ENCODE assay signal across 21 cellular contexts in the genomic region with DNA sequence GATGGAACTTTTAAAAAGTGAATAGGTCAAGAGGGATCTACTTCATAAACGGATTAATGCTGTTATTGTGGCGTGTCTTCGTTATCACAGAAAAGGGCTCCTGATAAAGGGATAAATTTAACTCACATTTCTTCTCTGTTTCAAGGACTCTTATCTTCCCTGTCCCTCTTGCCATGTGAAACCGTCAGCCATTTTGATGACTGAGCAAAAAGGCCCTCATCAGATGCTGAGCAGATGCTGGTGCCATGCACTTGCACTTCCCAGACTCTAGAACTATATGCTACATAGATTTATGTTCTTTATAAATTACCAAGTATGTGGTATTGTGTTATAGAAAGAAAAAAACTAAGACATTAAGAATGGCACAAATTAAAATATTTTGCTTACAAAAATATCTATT.
"Had no signal": no experiment of that assay in that cellular context is flagged by ENCODE, and none has a peak within 500 bp of the region (broad histone marks: within the 10 kb centered on the region; RNA-seq: fewer than 3 reads in every experiment).

No MANE protein-coding gene starts in this region.

- H3K36me3 Mint-ChIP-seq: activated naive CD8-positive, alpha-beta T cell treated with anti-CD3 and anti-CD28 coated beads, Interleukin-2, amount 10 ng/mL, durations not matched to agents 7 days and 5 days had no signal

- H3K9me3 ChIP-seq: adrenal gland had no signal

- H3K27ac Mint-ChIP-seq: activated CD8-positive, alpha-beta T cell treated with anti-CD3 and anti-CD28 coated beads, Interleukin-2, amount 10 ng/mL, durations not matched to agents 7 days and 5 days; activated naive CD8-positive, alpha-beta T cell treated with anti-CD3 and anti-CD28 coated beads, Interleukin-2, amount 10 ng/mL, durations not matched to agents 7 days and 5 days; WTC11 had no signal

- H3K4me1 ChIP-seq: adrenal gland had no signal

- H3K4me1 Mint-ChIP-seq: activated naive CD8-positive, alpha-beta T cell treated with anti-CD3 and anti-CD28 coated beads, Interleukin-2, amount 10 ng/mL, durations not matched to agents 7 days and 5 days; WTC11 had no signal

- ATAC-seq: activated CD8-positive, alpha-beta T cell treated with anti-CD3 and anti-CD28 coated beads, Interleukin-2, amount 10 ng/mL, durations not matched to agents 7 days and 5 days; WTC11 had no signal

- H3K27me3 ChIP-seq: adrenal gland had no signal

- H3K4me3 Mint-ChIP-seq: activated CD8-positive, alpha-beta T cell treated with anti-CD3 and anti-CD28 coated beads, Interleukin-2, amount 10 ng/mL, durations not matched to agents 7 days and 5 days; activated naive CD8-positive, alpha-beta T cell treated with anti-CD3 and anti-CD28 coated beads, Interleukin-2, amount 10 ng/mL, durations not matched to agents 7 days and 5 days; WTC11 had no signal

- H3K36me3 ChIP-seq: adrenal gland had no signal

- H3K4me3 ChIP-seq: adrenal gland had no signal

- H3K27ac ChIP-seq: adrenal gland had no signal

- DNase-seq: activated CD4-positive, alpha-beta T cell treated with anti-CD3 and anti-CD28 coated beads for 48 hours; activated CD4-positive, alpha-beta T cell treated with anti-CD3 and anti-CD28 coated beads, Interleukin-2, amount 50 U/mL, for 4 hours; activated CD4-positive, CD25-positive, alpha-beta regulatory T cell treated with anti-CD3 and anti-CD28 coated beads, Interleukin-2, amount 50 U/mL, for 72 hours; activated CD8-positive, alpha-beta memory T cell treated with anti-CD3 and anti-CD28 coated beads, Interleukin-2, amount 50 U/mL, for 48 hours; activated CD8-positive, alpha-beta T cell treated with anti-CD3 and anti-CD28 coated beads, Interleukin-2, amount 10 ng/mL, durations not matched to agents 7 days and 5 days; activated naive CD4-positive, alpha-beta T cell treated with anti-CD3 and anti-CD28 coated beads, Interleukin-2, amount 50 U/mL, for 16 hours; activated naive CD8-positive, alpha-beta T cell treated with anti-CD3 and anti-CD28 coated beads, Interleukin-2, amount 10 ng/mL, durations not matched to agents 7 days and 5 days; activated T-cell treated with anti-CD3 and anti-CD28 coated beads, Interleukin-2, amount 50 U/mL, for 1 hour; adrenal gland; anterior cingulate cortex; cerebellar nuclear complex; KG1; NCI-H1092; NCI-H1417; NCI-H2081; NCI-H345; NCI-H510A; NCI-H526 treated with DMSO at 0.1 percent for 48 hours; SIG-M5; T-helper 1 cell had no signal
